Comparison of ENCODE assay signal across 10 cellular contexts in the genomic region with DNA sequence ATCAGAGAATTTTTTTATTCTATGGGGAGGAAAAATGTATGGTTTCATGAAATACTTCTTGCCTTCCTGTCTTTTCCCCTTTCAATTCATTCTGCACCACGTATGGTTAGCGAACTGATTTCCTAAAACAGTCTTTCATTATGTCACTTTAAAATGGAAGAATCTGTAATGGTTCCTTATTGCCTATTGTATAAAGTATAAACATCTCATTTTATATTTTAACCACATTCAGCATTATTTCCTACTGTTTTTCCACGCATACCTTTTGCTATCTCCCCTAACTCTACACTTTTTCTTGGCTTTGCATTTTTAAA.
DNase-seq lines count a peak whose midpoint lies in the region; ATAC-seq and TF ChIP-seq lines count a peak whose summit lies in the region.
"Had no signal": no experiment of that assay in that cellular context is flagged by ENCODE, and none has a peak within 500 bp of the region (broad histone marks: within the 10 kb centered on the region; RNA-seq: fewer than 3 reads in every experiment).

No MANE protein-coding gene starts in this region.

- no peak for DNase-seq in CD4-positive, CD25-positive, alpha-beta regulatory T cell
- DNase-seq in osteoblast (ENCODE audit: insufficient read length, low spot score, missing footprints) (no peak), NCI-H2107 (lab: John Stamatoyannopoulos, UW) (no peak)
- DNase-seq: effector CD4-positive, alpha-beta T cell; NCI-H2081 treated with DMSO at 0.1 percent for 48 hours had no signal

- peak overlapping the region; percentile 81 to 94 (median 85) for H3K4me3 Mint-ChIP-seq in CD4-positive, CD25-positive, alpha-beta regulatory T cell

- H4K20me1 ChIP-seq in OCI-LY3 (ENCODE audit: insufficient read depth, low read length) (no peaks in the 10 kb centered on the region), osteoblast (ENCODE audit: insufficient read depth, low read length) (no peaks in the 10 kb centered on the region)

- H3K9me3 Mint-ChIP-seq in CD4-positive, CD25-positive, alpha-beta regulatory T cell: peaks cover 0 to 6% (median 1%) of the 10 kb centered on the region in 7 donors

- peaks cover 24% of the 10 kb centered on the region for H3K4me1 ChIP-seq in CD4-positive, CD25-positive, alpha-beta regulatory T cell (ENCODE audit: control insufficient read depth, insufficient read depth, low read length, poor library complexity, severe bottlenecking)
- H3K4me1 ChIP-seq in OCI-LY3 (ENCODE audit: low read length) (peaks cover 14% of the 10 kb centered on the region), duodenal mucosa (ENCODE audit: control insufficient read depth in 1 of 2, insufficient read depth in 2 of 2, low read length in 2 of 2) (peaks cover 0 to 10% of the 10 kb centered on the region in 2 donors), osteoblast (ENCODE audit: insufficient read depth, low read length) (no peaks in the 10 kb centered on the region)

- H3K9me3 ChIP-seq in CD4-positive, CD25-positive, alpha-beta regulatory T cell (ENCODE audit: control insufficient read depth in 2 of 2, low read length in 2 of 2): no peaks in the 10 kb centered on the region
- no peaks in the 10 kb centered on the region for H3K9me3 ChIP-seq in OCI-LY3 (ENCODE audit: insufficient read depth, low read length)
- no peaks in the 10 kb centered on the region for H3K9me3 ChIP-seq in duodenal mucosa (ENCODE audit: control insufficient read depth in 1 of 2, low read length in 2 of 2)
- no peaks in the 10 kb centered on the region for H3K9me3 ChIP-seq in osteoblast (ENCODE audit: low read depth, low read length)

- peaks cover 5% of the 10 kb centered on the region for H3K36me3 Mint-ChIP-seq in CD4-positive, CD25-positive, alpha-beta regulatory T cell

- H3K27me3 ChIP-seq in CD4-positive, CD25-positive, alpha-beta regulatory T cell (ENCODE audit: control insufficient read depth, insufficient read depth, low read length): no peaks in the 10 kb centered on the region
- no peaks in the 10 kb centered on the region for H3K27me3 ChIP-seq in OCI-LY3 (ENCODE audit: low read depth, low read length)
- H3K27me3 ChIP-seq in duodenal mucosa (ENCODE audit: control insufficient read depth in 1 of 2, insufficient read depth in 2 of 2, low read length in 2 of 2): no peaks in the 10 kb centered on the region
- H3K27me3 ChIP-seq in osteoblast (ENCODE audit: insufficient read depth, low read length): no peaks in the 10 kb centered on the region

- H3K79me2 ChIP-seq in OCI-LY3 (ENCODE audit: low read length) (no peaks in the 10 kb centered on the region), osteoblast (ENCODE audit: insufficient read depth, low read length) (no peaks in the 10 kb centered on the region)

- H3K27ac ChIP-seq in CD4-positive, CD25-positive, alpha-beta regulatory T cell (ENCODE audit: insufficient read depth, low read length, poor library complexity, severe bottlenecking): peak overlapping the region; percentile 24
- no peak overlapping the region for H3K27ac ChIP-seq in OCI-LY3 (ENCODE audit: low read length)
- no peak overlapping the region for H3K27ac ChIP-seq in duodenal mucosa (ENCODE audit: low read depth, low read length)
- no peak overlapping the region for H3K27ac ChIP-seq in osteoblast (ENCODE audit: low read depth, low read length)

- H3K4me3 ChIP-seq in CD4-positive, CD25-positive, alpha-beta regulatory T cell (ENCODE audit: low read depth, low read length): peak overlapping the region; percentile 93
- H3K4me3 ChIP-seq in OCI-LY3 (ENCODE audit: low read length): peak overlapping the region; percentile 4
- H3K4me3 ChIP-seq in duodenal mucosa (ENCODE audit: low read depth in 1 of 2, low read length in 2 of 2): peak overlapping the region; percentile 21 to 50
- peak overlapping the region; percentile 64 for H3K4me3 ChIP-seq in osteoblast (ENCODE audit: insufficient read depth, low read length)

- ATAC-seq in CD4-positive, CD25-positive, alpha-beta regulatory T cell (ENCODE audit: low read depth in 2 of 2): peak in 1 of 2 donors; percentile 19
- ATAC-seq in GM21528 (IDR thresholded peaks at IDR 0.05; ENCODE audit: low FRiP score, unreplicated experiment) (no peak), GM18520 (IDR thresholded peaks at IDR 0.05; ENCODE audit: unreplicated experiment) (no peak), HG02884 (IDR thresholded peaks at IDR 0.05; ENCODE audit: unreplicated experiment) (no peak)

- peaks cover 24 to 56% (median 40%) of the 10 kb centered on the region in 4 donors for H3K4me1 Mint-ChIP-seq in CD4-positive, CD25-positive, alpha-beta regulatory T cell

- peak overlapping the region; percentile 46 for H3K4me2 ChIP-seq in OCI-LY3 (ENCODE audit: low read length)
- peak overlapping the region; percentile 83 for H3K4me2 ChIP-seq in osteoblast (ENCODE audit: insufficient read depth, low read length)

- TF ChIP-seq CTCF in OCI-LY3 (IDR thresholded peaks at IDR 0.05; ENCODE audit: low read depth, low read length) (no peak), osteoblast (IDR thresholded peaks at IDR 0.05; ENCODE audit: extremely low read depth, low read depth, low read length) (no peak)

- H3K36me3 ChIP-seq in CD4-positive, CD25-positive, alpha-beta regulatory T cell (ENCODE audit: control insufficient read depth, insufficient read depth, low read length): no peaks in the 10 kb centered on the region
- H3K36me3 ChIP-seq in OCI-LY3 (replicated peaks; ENCODE audit: low read depth, low read length): no peaks in the 10 kb centered on the region
- H3K36me3 ChIP-seq in duodenal mucosa (ENCODE audit: control insufficient read depth in 1 of 2, insufficient read depth in 2 of 2, low read length in 2 of 2): no peaks in the 10 kb centered on the region
- H3K36me3 ChIP-seq in osteoblast (ENCODE audit: insufficient read depth, low read length): no peaks in the 10 kb centered on the region

- H3K27me3 Mint-ChIP-seq in CD4-positive, CD25-positive, alpha-beta regulatory T cell: no peaks in the 10 kb centered on the region

- H3K27ac Mint-ChIP-seq in CD4-positive, CD25-positive, alpha-beta regulatory T cell: peak overlapping the region; percentile 86 to 96 (median 93)

- no peak overlapping the region for H3K9ac ChIP-seq in OCI-LY3 (ENCODE audit: low read length)
- H3K9ac ChIP-seq in duodenal mucosa (ENCODE audit: low read depth in 1 of 2, low read length in 2 of 2): peak overlapping the region in 1 of 2 donors; percentile 54

- H2AFZ ChIP-seq in OCI-LY3 (ENCODE audit: low read depth, low read length) (peak overlapping the region; percentile 69; the same call in 1 of the 2 replicates), osteoblast (ENCODE audit: low read length) (peak overlapping the region; percentile 92)

Comparison
In these comparisons a context has a peak if more than half of its experiments do, and no peak if none do; other contexts are left out.
1. H3K4me3 ChIP-seq: peak in every context shown above with its lines; median percentile 93 in CD4-positive, CD25-positive, alpha-beta regulatory T cell; 64 in osteoblast; 36 in duodenal mucosa; 4 in OCI-LY3.